ENCODE assay signal across 1 cellular context in genomic region chr17:58517928-58518609, GRCh38.
A peak's percentile ranks its signal among the peaks of the same experiment; 100 is the strongest.
TF ChIP-seq lines count a peak whose summit lies in the region.

No MANE protein-coding gene starts in this region.

TF ChIP-seq in HepG2, 621 proteins besides CTCF, POLR2A, EP300 and RAD21 (continued from another document and continues in another):
- peak; percentile 90 for TF ChIP-seq DZIP1 (CRISPR knock-in tag; IDR thresholded peaks at IDR 0.05)
- peak; percentile 96 for TF ChIP-seq GABPB1 (CRISPR knock-in tag; IDR thresholded peaks at IDR 0.05)
- TF ChIP-seq CHD2 (IDR thresholded peaks at IDR 0.05; ENCODE audit: low read depth, low read length) = peak; percentile 81
- TF ChIP-seq AKNA (CRISPR knock-in tag; IDR thresholded peaks at IDR 0.05; ENCODE audit: borderline replicate concordance) = no peak
- no peak for TF ChIP-seq RXRB (CRISPR knock-in tag; IDR thresholded peaks at IDR 0.05; ENCODE audit: borderline replicate concordance)
- no peak; the same call in 1 of the 2 replicates for TF ChIP-seq HMG20B (CRISPR knock-in tag; conservative IDR thresholded peaks at IDR 0.05)
- peak; percentile 64; the same call in 1 of the 2 replicates for TF ChIP-seq HCFC1 (IDR thresholded peaks at IDR 0.05; ENCODE audit: low read depth, low read length)
- no peak for TF ChIP-seq MYC (CRISPR knock-in tag; IDR thresholded peaks at IDR 0.05; ENCODE audit: borderline replicate concordance)
- TF ChIP-seq ETS1 (CRISPR knock-in tag; IDR thresholded peaks at IDR 0.05) = no peak
- TF ChIP-seq ZNF292 (CRISPR knock-in tag; IDR thresholded peaks at IDR 0.05; ENCODE audit: borderline replicate concordance, low read depth) = no peak
- TF ChIP-seq RORA (CRISPR knock-in tag; IDR thresholded peaks at IDR 0.05) = no peak
- no peak for TF ChIP-seq ZNF7 (CRISPR knock-in tag; IDR thresholded peaks at IDR 0.05)
- peak; percentile 35; the same call in 1 of the 2 replicates for TF ChIP-seq HDAC1 (CRISPR knock-in tag; IDR thresholded peaks at IDR 0.05)
- TF ChIP-seq RCOR2 (CRISPR knock-in tag; IDR thresholded peaks at IDR 0.05) = peak; percentile 24
- TF ChIP-seq ZNF501 (CRISPR knock-in tag; IDR thresholded peaks at IDR 0.05) = peak; percentile 85
- TF ChIP-seq ZNF343 (CRISPR knock-in tag; IDR thresholded peaks at IDR 0.05) = peak; percentile 85
- 0 out of 2 replicates have a peak, but pooled peaks have one; percentile 31 for TF ChIP-seq ZBTB49 (CRISPR knock-in tag; IDR thresholded peaks at IDR 0.05; ENCODE audit: borderline replicate concordance)
- TF ChIP-seq ATF6 (CRISPR knock-in tag; conservative IDR thresholded peaks at IDR 0.05) = no peak
- no peak for TF ChIP-seq GTF2F1 (IDR thresholded peaks at IDR 0.05; ENCODE audit: low read length)
- peak; percentile 65; the same call in 1 of the 2 replicates for TF ChIP-seq CEBPB (IDR thresholded peaks at IDR 0.05; ENCODE audit: borderline replicate concordance, low read depth, low read length)
- no peak for TF ChIP-seq EHMT2 (IDR thresholded peaks at IDR 0.05; ENCODE audit: borderline replicate concordance, low read depth, low read length)
- no peak for TF ChIP-seq NR2F6 (IDR thresholded peaks at IDR 0.05)
- TF ChIP-seq NR2F6 (CRISPR knock-in tag; IDR thresholded peaks at IDR 0.05) = no peak
- no peak for TF ChIP-seq DBP (CRISPR knock-in tag; IDR thresholded peaks at IDR 0.05; ENCODE audit: not compliant biosample characterization)
- no peak for TF ChIP-seq CBX2 (IDR thresholded peaks at IDR 0.05; ENCODE audit: low read depth, low read length)
- TF ChIP-seq CBX2 (CRISPR knock-in tag; IDR thresholded peaks at IDR 0.05; ENCODE audit: low read depth) = no peak; the same call in 1 of the 2 replicates
- TF ChIP-seq POGK (CRISPR knock-in tag; conservative IDR thresholded peaks at IDR 0.05) = no peak
- no peak for TF ChIP-seq HOXA9 (CRISPR knock-in tag; IDR thresholded peaks at IDR 0.05; ENCODE audit: borderline replicate concordance)
- peak; percentile 46; the same call in 1 of the 2 replicates for TF ChIP-seq ZNF556 (CRISPR knock-in tag; IDR thresholded peaks at IDR 0.05; ENCODE audit: borderline replicate concordance)
- no peak for TF ChIP-seq ZSCAN21 (CRISPR knock-in tag; IDR thresholded peaks at IDR 0.05; ENCODE audit: borderline replicate concordance)
- no peak for TF ChIP-seq RNF219 (CRISPR knock-in tag; IDR thresholded peaks at IDR 0.05)
- TF ChIP-seq ZNF615 (CRISPR knock-in tag; IDR thresholded peaks at IDR 0.05; ENCODE audit: borderline replicate concordance) = 0 out of 2 replicates have a peak, but pooled peaks have one; percentile 65
- TF ChIP-seq LRRFIP1 (CRISPR knock-in tag; conservative IDR thresholded peaks at IDR 0.05) = no peak
- no peak for TF ChIP-seq HIVEP1 (CRISPR knock-in tag; IDR thresholded peaks at IDR 0.05)
- TF ChIP-seq JARID2 (CRISPR knock-in tag; IDR thresholded peaks at IDR 0.05; ENCODE audit: insufficient replicate concordance) = no peak
- TF ChIP-seq RELA (CRISPR knock-in tag; IDR thresholded peaks at IDR 0.05) = no peak; the same call in 1 of the 2 replicates
- peak; percentile 56 for TF ChIP-seq ZNF788 (CRISPR knock-in tag; IDR thresholded peaks at IDR 0.05; ENCODE audit: borderline replicate concordance)
